8 cellular contexts compared by ENCODE assay signal in the genomic region with DNA sequence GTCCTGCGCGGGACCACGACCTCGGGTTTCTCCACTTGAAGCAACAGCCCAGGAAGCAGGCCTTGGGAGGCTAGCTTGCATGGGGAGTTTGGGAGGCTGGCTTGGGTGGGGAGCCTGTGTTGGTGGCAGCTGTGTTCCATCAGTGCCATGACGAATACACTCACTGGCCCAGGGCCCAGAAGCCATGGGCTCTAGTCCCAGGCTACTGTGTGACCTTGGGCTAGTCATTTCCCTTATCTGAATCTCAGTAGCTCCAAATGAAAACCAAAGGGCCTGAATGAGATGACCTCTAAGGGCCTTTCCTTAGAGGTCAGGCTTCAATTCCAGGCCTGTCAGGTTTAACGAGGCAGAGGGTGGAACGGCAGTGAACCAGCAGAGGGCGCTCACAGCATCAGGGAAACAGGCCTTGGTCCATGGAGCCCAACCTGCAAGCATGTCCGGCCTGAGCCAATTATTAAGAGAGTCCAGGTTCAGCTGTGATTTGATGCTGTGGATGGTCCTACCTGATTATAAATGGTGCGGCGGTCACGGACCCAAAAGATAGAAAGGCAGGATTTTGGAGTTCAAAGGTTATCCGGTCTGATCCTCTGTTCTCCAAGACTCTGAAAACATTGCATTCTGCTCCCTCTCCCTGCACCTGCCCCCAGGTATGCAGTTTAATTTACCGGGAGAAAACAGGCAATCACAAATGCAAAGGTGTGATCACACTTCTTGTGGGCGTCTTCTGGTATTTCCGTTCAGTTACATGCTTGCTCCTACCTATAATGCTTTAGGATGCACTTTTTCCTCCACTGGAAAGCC. TPM values are rescaled to one million over a fixed set of nuclear protein-coding genes. Genes with fewer than 3 reads are reported as not detected.
DNase-seq lines count a peak whose midpoint lies in the region; ATAC-seq, FAIRE-seq and TF ChIP-seq lines count a peak whose summit lies in the region.

No MANE protein-coding gene starts in this region.

- H3K4me1 ChIP-seq in RWPE2 (ENCODE audit: insufficient read depth, poor library complexity, severe bottlenecking): no peaks in the 10 kb centered on the region
- H3K4me1 ChIP-seq in hepatocyte (ENCODE audit: insufficient read depth): no peaks in the 10 kb centered on the region

- peak; percentile 40 for DNase-seq in EH (ENCODE audit: low read depth)
- DNase-seq in RWPE2 (ENCODE audit: low spot score): peak; percentile 73
- peak; percentile 58 for DNase-seq in activated naive CD8-positive, alpha-beta T cell treated with anti-CD3 and anti-CD28 coated beads for 36 hours
- DNase-seq in hepatocyte (ENCODE audit: low spot score): peak; percentile 81
- DNase-seq in stimulated activated CD4-positive, alpha-beta T cell treated with anti-CD3 and anti-CD28 coated beads, Interleukin-4, amount 100 ng/mL, for 24 hours: peak; percentile 42
- no peak for DNase-seq in frontal cortex (ENCODE audit: low spot score in 2 of 2)

- H3K4me1 Mint-ChIP-seq in activated naive CD8-positive, alpha-beta T cell treated with anti-CD3 and anti-CD28 coated beads for 36 hours: peaks cover 9% of the 10 kb centered on the region

- no peaks in the 10 kb centered on the region for H3K9me2 ChIP-seq in hepatocyte (replicated peaks; ENCODE audit: insufficient read depth)

- no peak overlapping the region for H3K27ac ChIP-seq in RWPE2 (ENCODE audit: poor library complexity, severe bottlenecking)
- H3K27ac ChIP-seq in hepatocyte: no peak overlapping the region

- H3K9me3 Mint-ChIP-seq in activated naive CD8-positive, alpha-beta T cell treated with anti-CD3 and anti-CD28 coated beads for 36 hours: peaks cover 4% of the 10 kb centered on the region

- TF ChIP-seq CTCF in RWPE2 (IDR thresholded peaks at IDR 0.05; ENCODE audit: poor library complexity, severe bottlenecking): peak; percentile 76
- TF ChIP-seq CTCF in hepatocyte (IDR thresholded peaks at IDR 0.05; ENCODE audit: poor library complexity): peak; percentile 69

- H3K36me3 ChIP-seq in RWPE2 (ENCODE audit: low read depth) (no peaks in the 10 kb centered on the region), hepatocyte (replicated peaks; ENCODE audit: insufficient read depth, low read depth) (no peaks in the 10 kb centered on the region)

- WGBS in hepatocyte (ENCODE audit: low lambda C conversion rate, missing lambda C conversion rate): 47% methylated on average over 16 of the region's 16 CpGs

- ATAC-seq in GM19467 (IDR thresholded peaks at IDR 0.05; ENCODE audit: unreplicated experiment) (peak; percentile 83), HG03521 (IDR thresholded peaks at IDR 0.05; ENCODE audit: unreplicated experiment) (peak; percentile 78), RWPE2 (ENCODE audit: low read depth) (peak; percentile 68; the same call in 2 of the 3 replicates)

- H3K36me3 Mint-ChIP-seq in activated naive CD8-positive, alpha-beta T cell treated with anti-CD3 and anti-CD28 coated beads for 36 hours: no peaks in the 10 kb centered on the region

- H3K4me3 Mint-ChIP-seq in activated naive CD8-positive, alpha-beta T cell treated with anti-CD3 and anti-CD28 coated beads for 36 hours: no peak overlapping the region

- no peak overlapping the region for H2AFZ ChIP-seq in hepatocyte

- no peaks in the 10 kb centered on the region for H3K79me2 ChIP-seq in hepatocyte

- peaks cover 11% of the 10 kb centered on the region for H3K27me3 Mint-ChIP-seq in activated naive CD8-positive, alpha-beta T cell treated with anti-CD3 and anti-CD28 coated beads for 36 hours

- no peaks in the 10 kb centered on the region for H4K20me1 ChIP-seq in hepatocyte (ENCODE audit: insufficient read depth, poor library complexity, severe bottlenecking)

- H3K27ac Mint-ChIP-seq in activated naive CD8-positive, alpha-beta T cell treated with anti-CD3 and anti-CD28 coated beads for 36 hours: no peak overlapping the region

- H3K27me3 ChIP-seq in RWPE2 (ENCODE audit: insufficient read depth, poor library complexity, severe bottlenecking) (no peaks in the 10 kb centered on the region), hepatocyte (no peaks in the 10 kb centered on the region)

- no peaks in the 10 kb centered on the region for H3K9me3 ChIP-seq in RWPE2 (ENCODE audit: severe bottlenecking)
- no peaks in the 10 kb centered on the region for H3K9me3 ChIP-seq in hepatocyte (ENCODE audit: low read depth)

- FAIRE-seq in frontal cortex (lab: Jason Lieb, UNC): no peak

- H3K4me3 ChIP-seq in RWPE2 (ENCODE audit: severe bottlenecking) (no peak overlapping the region), hepatocyte (no peak overlapping the region)

- H3K4me2 ChIP-seq in hepatocyte: no peak overlapping the region

RNA-seq across cellular contexts. Expression of gene PTPN5, which starts 15.9 kb away (rescaled TPM):
- not detected for total RNA-seq in activated naive CD8-positive, alpha-beta T cell treated with anti-CD3 and anti-CD28 coated beads for 36 hours
- total RNA-seq in hepatocyte: 0.40 and 0.90 TPM in 2 replicates
- polyA plus RNA-seq in hepatocyte: 0.22 and 0.78 TPM in 2 replicates
- 36.7 TPM for total RNA-seq in frontal cortex

RNA-seq across cellular contexts. Expression of gene IGSF22, which starts 49.7 kb away (rescaled TPM):
- 1 to 10 TPM; 1.1 to 1.3 TPM for total RNA-seq in activated naive CD8-positive, alpha-beta T cell treated with anti-CD3 and anti-CD28 coated beads for 36 hours
- total RNA-seq in hepatocyte (0.08 TPM in 1 of 2 replicates, not detected in the other), frontal cortex (not detected)
- polyA plus RNA-seq in hepatocyte: 0.22 TPM in 1 of 2 replicates, not detected in the other

Comparison
In these comparisons a context has a peak if more than half of its experiments do, and no peak if none do; other contexts are left out.
1. DNase-seq: peak in EH (single experiment), RWPE2 (single experiment), activated naive CD8-positive, alpha-beta T cell treated with anti-CD3 and anti-CD28 coated beads for 36 hours (single experiment), hepatocyte (single experiment) and stimulated activated CD4-positive, alpha-beta T cell treated with anti-CD3 and anti-CD28 coated beads, Interleukin-4, amount 100 ng/mL, for 24 hours (single experiment); none in frontal cortex (0 of 2).
2. RNA of gene PTPN5, which starts 15.9 kb away (total RNA-seq): 36.7 TPM in frontal cortex (single experiment); 0.40 to 0.90 TPM in hepatocyte and not detected in activated naive CD8-positive, alpha-beta T cell treated with anti-CD3 and anti-CD28 coated beads for 36 hours; every median in the first group is over 10 times any median in the second.
3. Peak in every context shown above with its lines, with median percentiles within 50 percentile points of each other: ATAC-seq.